Comparison of ENCODE assay signal across 1 cellular context in the genomic region with DNA sequence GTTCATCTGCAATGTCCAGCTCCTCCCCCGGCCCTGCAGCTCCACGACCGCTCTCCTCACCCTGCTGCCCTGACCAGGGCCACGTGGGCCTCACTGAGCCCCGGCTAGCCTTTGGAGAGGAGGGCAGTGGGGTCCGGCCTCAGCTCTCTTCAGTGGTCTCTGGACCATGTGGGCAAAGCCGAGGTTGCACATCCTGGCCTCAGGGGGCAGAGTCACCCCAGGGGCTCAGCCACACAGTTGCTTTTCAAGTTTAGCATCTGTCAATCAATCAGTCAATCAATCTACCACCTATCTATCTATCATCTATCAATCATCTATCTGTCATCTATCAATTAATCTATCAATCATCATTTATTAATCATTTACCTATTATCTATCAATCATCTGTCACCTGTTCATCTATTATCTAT.
TF ChIP-seq lines count a peak whose summit lies in the region.

No MANE protein-coding gene starts in this region.

TF ChIP-seq in K562, 482 proteins besides CTCF, POLR2A, EP300 and RAD21 (continued from another document):
- TF ChIP-seq, protein P1, sequence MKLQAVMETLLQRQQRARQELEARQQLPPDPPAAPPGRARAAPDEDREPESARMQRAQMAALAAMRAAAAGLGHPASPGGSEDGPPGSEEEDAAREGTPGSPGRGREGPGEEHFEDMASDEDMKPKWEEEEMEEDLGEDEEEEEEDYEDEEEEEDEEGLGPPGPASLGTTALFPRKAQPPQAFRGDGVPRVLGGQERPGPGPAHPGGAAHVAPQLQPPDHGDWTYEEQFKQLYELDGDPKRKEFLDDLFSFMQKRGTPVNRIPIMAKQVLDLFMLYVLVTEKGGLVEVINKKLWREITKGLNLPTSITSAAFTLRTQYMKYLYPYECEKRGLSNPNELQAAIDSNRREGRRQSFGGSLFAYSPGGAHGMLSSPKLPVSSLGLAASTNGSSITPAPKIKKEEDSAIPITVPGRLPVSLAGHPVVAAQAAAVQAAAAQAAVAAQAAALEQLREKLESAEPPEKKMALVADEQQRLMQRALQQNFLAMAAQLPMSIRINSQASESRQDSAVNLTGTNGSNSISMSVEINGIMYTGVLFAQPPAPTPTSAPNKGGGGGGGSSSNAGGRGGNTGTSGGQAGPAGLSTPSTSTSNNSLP (IDR thresholded peaks at IDR 0.05; ENCODE audit: borderline replicate concordance, low read depth, low read length), result no peak
- TF ChIP-seq ZNF780A (CRISPR knock-in tag; IDR thresholded peaks at IDR 0.05), result no peak
- TF ChIP-seq, protein P2, sequence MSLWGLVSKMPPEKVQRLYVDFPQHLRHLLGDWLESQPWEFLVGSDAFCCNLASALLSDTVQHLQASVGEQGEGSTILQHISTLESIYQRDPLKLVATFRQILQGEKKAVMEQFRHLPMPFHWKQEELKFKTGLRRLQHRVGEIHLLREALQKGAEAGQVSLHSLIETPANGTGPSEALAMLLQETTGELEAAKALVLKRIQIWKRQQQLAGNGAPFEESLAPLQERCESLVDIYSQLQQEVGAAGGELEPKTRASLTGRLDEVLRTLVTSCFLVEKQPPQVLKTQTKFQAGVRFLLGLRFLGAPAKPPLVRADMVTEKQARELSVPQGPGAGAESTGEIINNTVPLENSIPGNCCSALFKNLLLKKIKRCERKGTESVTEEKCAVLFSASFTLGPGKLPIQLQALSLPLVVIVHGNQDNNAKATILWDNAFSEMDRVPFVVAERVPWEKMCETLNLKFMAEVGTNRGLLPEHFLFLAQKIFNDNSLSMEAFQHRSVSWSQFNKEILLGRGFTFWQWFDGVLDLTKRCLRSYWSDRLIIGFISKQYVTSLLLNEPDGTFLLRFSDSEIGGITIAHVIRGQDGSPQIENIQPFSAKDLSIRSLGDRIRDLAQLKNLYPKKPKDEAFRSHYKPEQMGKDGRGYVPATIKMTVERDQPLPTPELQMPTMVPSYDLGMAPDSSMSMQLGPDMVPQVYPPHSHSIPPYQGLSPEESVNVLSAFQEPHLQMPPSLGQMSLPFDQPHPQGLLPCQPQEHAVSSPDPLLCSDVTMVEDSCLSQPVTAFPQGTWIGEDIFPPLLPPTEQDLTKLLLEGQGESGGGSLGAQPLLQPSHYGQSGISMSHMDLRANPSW (CRISPR knock-in tag; IDR thresholded peaks at IDR 0.05), result no peak
- no peak for TF ChIP-seq CBFA2T3 (IDR thresholded peaks at IDR 0.05)
- TF ChIP-seq, protein P3, sequence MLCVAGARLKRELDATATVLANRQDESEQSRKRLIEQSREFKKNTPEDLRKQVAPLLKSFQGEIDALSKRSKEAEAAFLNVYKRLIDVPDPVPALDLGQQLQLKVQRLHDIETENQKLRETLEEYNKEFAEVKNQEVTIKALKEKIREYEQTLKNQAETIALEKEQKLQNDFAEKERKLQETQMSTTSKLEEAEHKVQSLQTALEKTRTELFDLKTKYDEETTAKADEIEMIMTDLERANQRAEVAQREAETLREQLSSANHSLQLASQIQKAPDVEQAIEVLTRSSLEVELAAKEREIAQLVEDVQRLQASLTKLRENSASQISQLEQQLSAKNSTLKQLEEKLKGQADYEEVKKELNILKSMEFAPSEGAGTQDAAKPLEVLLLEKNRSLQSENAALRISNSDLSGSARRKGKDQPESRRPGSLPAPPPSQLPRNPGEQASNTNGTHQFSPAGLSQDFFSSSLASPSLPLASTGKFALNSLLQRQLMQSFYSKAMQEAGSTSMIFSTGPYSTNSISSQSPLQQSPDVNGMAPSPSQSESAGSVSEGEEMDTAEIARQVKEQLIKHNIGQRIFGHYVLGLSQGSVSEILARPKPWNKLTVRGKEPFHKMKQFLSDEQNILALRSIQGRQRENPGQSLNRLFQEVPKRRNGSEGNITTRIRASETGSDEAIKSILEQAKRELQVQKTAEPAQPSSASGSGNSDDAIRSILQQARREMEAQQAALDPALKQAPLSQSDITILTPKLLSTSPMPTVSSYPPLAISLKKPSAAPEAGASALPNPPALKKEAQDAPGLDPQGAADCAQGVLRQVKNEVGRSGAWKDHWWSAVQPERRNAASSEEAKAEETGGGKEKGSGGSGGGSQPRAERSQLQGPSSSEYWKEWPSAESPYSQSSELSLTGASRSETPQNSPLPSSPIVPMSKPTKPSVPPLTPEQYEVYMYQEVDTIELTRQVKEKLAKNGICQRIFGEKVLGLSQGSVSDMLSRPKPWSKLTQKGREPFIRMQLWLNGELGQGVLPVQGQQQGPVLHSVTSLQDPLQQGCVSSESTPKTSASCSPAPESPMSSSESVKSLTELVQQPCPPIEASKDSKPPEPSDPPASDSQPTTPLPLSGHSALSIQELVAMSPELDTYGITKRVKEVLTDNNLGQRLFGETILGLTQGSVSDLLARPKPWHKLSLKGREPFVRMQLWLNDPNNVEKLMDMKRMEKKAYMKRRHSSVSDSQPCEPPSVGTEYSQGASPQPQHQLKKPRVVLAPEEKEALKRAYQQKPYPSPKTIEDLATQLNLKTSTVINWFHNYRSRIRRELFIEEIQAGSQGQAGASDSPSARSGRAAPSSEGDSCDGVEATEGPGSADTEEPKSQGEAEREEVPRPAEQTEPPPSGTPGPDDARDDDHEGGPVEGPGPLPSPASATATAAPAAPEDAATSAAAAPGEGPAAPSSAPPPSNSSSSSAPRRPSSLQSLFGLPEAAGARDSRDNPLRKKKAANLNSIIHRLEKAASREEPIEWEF (CRISPR knock-in tag; IDR thresholded peaks at IDR 0.05), result peak; percentile 98
- no peak for TF ChIP-seq ZNF445 (CRISPR knock-in tag; IDR thresholded peaks at IDR 0.05; ENCODE audit: low read depth)
